8 cellular contexts compared by ENCODE assay signal in genomic region chr3:98556164-98557130, GRCh38. TPM values are rescaled to one million over a fixed set of nuclear protein-coding genes. Genes with fewer than 3 reads are reported as not detected.
DNase-seq lines count a peak whose midpoint lies in the region; ATAC-seq lines count a peak whose summit lies in the region.

No MANE protein-coding gene starts in this region.

- peaks cover 0 to 2% (median 0%) of the 10 kb centered on the region in 5 donors for H3K9me3 Mint-ChIP-seq in CD8-positive, alpha-beta memory T cell

- CTCF ChIA-PET in CD8-positive, alpha-beta memory T cell (lab: Charles Lee), result interaction anchor here (0.7 to 5.9 kb wide), 5 partner anchors 8 to 35 kb away, joined by 3 to 35 read pairs (median 27); partner anchors contain the start of genes CLDND1 and GPR15

- H3K36me3 Mint-ChIP-seq in CD8-positive, alpha-beta memory T cell, result peaks cover 0 to 1% (median 0%) of the 10 kb centered on the region in 3 donors

- H3K27me3 Mint-ChIP-seq in CD8-positive, alpha-beta memory T cell, result no peaks in the 10 kb centered on the region

- H3K36me3 ChIP-seq in CD8-positive, alpha-beta memory T cell (ENCODE audit: insufficient read depth, low read length), result no peaks in the 10 kb centered on the region

- POLR2A ChIA-PET in CD8-positive, alpha-beta memory T cell (lab: Charles Lee), result interaction anchor here (0.6 to 5.8 kb wide), 11 partner anchors 10 to 38 kb away, joined by 3 to 66 read pairs (median 6); partner anchors contain the start of gene CLDND1

- H3K4me1 ChIP-seq in CD8-positive, alpha-beta memory T cell (ENCODE audit: insufficient read depth, low read length), result peaks cover 63% of the 10 kb centered on the region

- H3K27me3 ChIP-seq in CD8-positive, alpha-beta memory T cell (ENCODE audit: insufficient read depth, low read length, poor library complexity, severe bottlenecking), result no peaks in the 10 kb centered on the region

- peak overlapping the region; percentile 72 to 97 (median 94) for H3K27ac Mint-ChIP-seq in CD8-positive, alpha-beta memory T cell

- H3K4me3 ChIP-seq in CD8-positive, alpha-beta memory T cell (ENCODE audit: low read length), result peak overlapping the region; percentile 24

- peaks cover 77 to 98% (median 94%) of the 10 kb centered on the region in 3 donors for H3K4me1 Mint-ChIP-seq in CD8-positive, alpha-beta memory T cell

- peak overlapping the region; percentile 52 to 80 (median 69) for H3K4me3 Mint-ChIP-seq in CD8-positive, alpha-beta memory T cell

- no peaks in the 10 kb centered on the region for H3K9me3 ChIP-seq in CD8-positive, alpha-beta memory T cell (ENCODE audit: low read length)

- peak; percentile 72 for ATAC-seq in GM21526 (IDR thresholded peaks at IDR 0.05; ENCODE audit: low FRiP score, unreplicated experiment)

- DNase-seq in CD8-positive, alpha-beta memory T cell, result peak in 3 of 5 donors; percentile 6 to 90 (median 13)
- DNase-seq in Kasumi-1 (lab: John Stamatoyannopoulos, UW) (peak; percentile 30 to 43), NCI-H2107 (lab: John Stamatoyannopoulos, UW) (no peak), GM03348 (ENCODE audit: low spot score) (no peak), NCI-H526 (lab: John Stamatoyannopoulos, UW) (no peak)
- peak; percentile 60 for DNase-seq in activated T-helper 9 cell treated with anti-CD3 and anti-CD28 coated beads, Interleukin-2, amount 50 U/mL, for 16 hours (ENCODE audit: low read depth)
- DNase-seq in stimulated activated CD8-positive, alpha-beta memory T cell treated with anti-CD3 and anti-CD28 coated beads, Interleukin-12 subunit alpha, Interleukin-12 subunit beta, amount 100 ng/mL, for 24 hours (ENCODE audit: extremely low read depth), result peak; percentile 27

- peak overlapping the region; percentile 52 for H3K27ac ChIP-seq in CD8-positive, alpha-beta memory T cell (ENCODE audit: low read depth, low read length)

RNA-seq across cellular contexts. Expression of gene GPR15, which starts 24.7 kb away (rescaled TPM):
- total RNA-seq in CD8-positive, alpha-beta memory T cell, result 10 to 100 TPM; 15.6 to 17.0 TPM
- polyA plus RNA-seq in CD8-positive, alpha-beta memory T cell, result 7.7 TPM

RNA-seq across cellular contexts. Expression of gene CLDND1, which starts 33.7 kb away (rescaled TPM):
- 100 to 1,000 TPM; 299 to 315 TPM for total RNA-seq in CD8-positive, alpha-beta memory T cell
- 210 TPM for polyA plus RNA-seq in CD8-positive, alpha-beta memory T cell

RNA-seq across cellular contexts. Expression of gene CPOX, which starts 37.0 kb away (rescaled TPM):
- 10 to 100 TPM; 76.3 to 79.9 TPM for total RNA-seq in CD8-positive, alpha-beta memory T cell
- polyA plus RNA-seq in CD8-positive, alpha-beta memory T cell, result 6.4 TPM

RNA-seq across cellular contexts. Expression of gene OR5K2, which starts 59.0 kb away (rescaled TPM):
- total RNA-seq in CD8-positive, alpha-beta memory T cell, result not detected
- not detected for polyA plus RNA-seq in CD8-positive, alpha-beta memory T cell

Comparison
In these comparisons a context has a peak if more than half of its experiments do, and no peak if none do; other contexts are left out.
1. DNase-seq: peak in CD8-positive, alpha-beta memory T cell (3 of 5), Kasumi-1 (2 of 2), activated T-helper 9 cell treated with anti-CD3 and anti-CD28 coated beads, Interleukin-2, amount 50 U/mL, for 16 hours (single experiment) and stimulated activated CD8-positive, alpha-beta memory T cell treated with anti-CD3 and anti-CD28 coated beads, Interleukin-12 subunit alpha, Interleukin-12 subunit beta, amount 100 ng/mL, for 24 hours (single experiment); none in NCI-H2107 (single experiment), GM03348 (single experiment) and NCI-H526 (0 of 2).